In genomic region chr7:139115104-139115503, GRCh38 we compare ENCODE assay signal across 29 cellular contexts.
"Had no signal": no experiment of that assay in that cellular context is flagged by ENCODE, and none has a peak within 500 bp of the region (broad histone marks: within the 10 kb centered on the region; RNA-seq: fewer than 3 reads in every experiment).

No MANE protein-coding gene starts in this region.

- DNase-seq: dermis blood vessel endothelial cell; dorsolateral prefrontal cortex; effector CD4-positive, alpha-beta T cell; effector memory CD4-positive, alpha-beta T cell; endodermal cell; erythroblast; esophagus squamous epithelium; foreskin fibroblast; foreskin melanocyte; gastrocnemius medialis; glutamatergic neuron; head of caudate nucleus; heart right ventricle; hippocampal formation; left cardiac atrium; left lung; left ventricle myocardium superior; lower lobe of right lung; mesenchymal stem cell; mucosa of descending colon; naive B cell had no signal

- H3K4me1 ChIP-seq: gastrocnemius medialis had no signal

- H3K4me3 ChIP-seq: coronary artery, dorsolateral prefrontal cortex, esophagus squamous epithelium, gastrocnemius medialis, heart right ventricle, left lung, lower lobe of right lung, mucosa of descending colon had no signal

- H3K9me3 ChIP-seq: esophagus squamous epithelium, gastrocnemius medialis, heart right ventricle, left lung, lower lobe of right lung, mucosa of descending colon had no signal

- FAIRE-seq: colon, endometrium, islet of Langerhans, keratinocyte had no signal

- H3K36me3 Mint-ChIP-seq: mesothelial cell of epicardium had no signal

- ATAC-seq: esophagus mucosa, gastrocnemius medialis, heart right ventricle, left cardiac atrium, left lung, left ventricle myocardium superior, lower lobe of right lung, mucosa of descending colon had no signal

- H3K9me3 Mint-ChIP-seq: endodermal cell, mesothelial cell of epicardium had no signal

- H3K27ac Mint-ChIP-seq: endodermal cell, mesothelial cell of epicardium had no signal

- H3K36me3 ChIP-seq: esophagus squamous epithelium, gastrocnemius medialis, heart right ventricle, left lung, lower lobe of right lung had no signal

- H3K4me3 Mint-ChIP-seq: endodermal cell, mesothelial cell of epicardium had no signal

- H3K27me3 Mint-ChIP-seq: naive B cell had no signal

- H3K27ac ChIP-seq: coronary artery, dorsolateral prefrontal cortex, epithelial cell of prostate, esophagus squamous epithelium, gastrocnemius medialis, heart right ventricle, left lung, lower lobe of right lung had no signal

- H3K27me3 ChIP-seq: esophagus squamous epithelium, gastrocnemius medialis, left lung had no signal
